Comparison of ENCODE assay signal across 9 cellular contexts in the genomic region with DNA sequence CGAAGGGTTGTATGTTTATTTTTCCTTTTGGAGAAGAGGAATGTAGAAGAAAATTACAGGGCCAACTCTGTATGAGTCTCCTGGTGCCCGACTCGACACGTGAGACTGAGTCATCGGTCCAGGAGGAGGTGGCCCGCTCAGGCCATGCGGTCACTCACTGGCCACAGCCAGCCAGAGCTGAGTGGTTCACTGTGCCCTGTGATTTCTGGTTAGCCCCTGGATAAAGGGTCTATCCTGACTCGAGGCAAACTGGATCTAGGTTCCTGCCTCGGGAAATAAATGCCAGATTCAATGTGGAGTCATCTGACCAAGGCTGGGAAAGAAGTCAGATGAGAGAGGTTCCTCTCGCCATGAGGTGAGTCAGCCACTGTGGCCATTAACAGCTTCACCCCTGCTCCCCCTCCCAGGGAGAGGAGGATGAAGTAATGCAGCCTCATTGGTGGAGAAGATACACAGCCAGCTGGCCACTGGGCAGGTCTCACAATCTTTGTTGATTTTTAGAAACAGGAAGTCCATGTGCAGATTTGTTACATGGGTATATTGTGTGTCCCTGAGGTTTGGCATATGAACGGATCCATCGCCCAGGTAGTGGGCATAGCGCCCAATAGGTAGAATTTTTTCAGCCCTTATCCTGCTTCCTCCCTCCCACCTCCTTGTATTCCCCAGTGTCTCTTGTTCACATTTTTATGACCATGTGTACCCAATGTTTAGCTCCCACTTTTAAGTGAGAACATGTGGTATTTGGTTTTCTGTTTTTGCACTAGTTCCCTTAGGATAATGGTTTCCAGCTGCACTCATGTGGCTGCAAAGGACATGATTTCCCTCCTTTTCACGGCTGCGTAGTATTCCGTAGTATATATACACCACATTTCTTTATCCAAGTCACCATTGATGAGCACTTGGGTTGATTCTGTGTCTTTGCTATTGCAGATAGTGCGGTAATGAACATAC. TPM values are rescaled to one million over a fixed set of nuclear protein-coding genes. Genes with fewer than 3 reads are reported as not detected.
A peak's percentile ranks its signal among the peaks of the same experiment; 100 is the strongest.
DNase-seq lines count a peak whose midpoint lies in the region; FAIRE-seq and TF ChIP-seq lines count a peak whose summit lies in the region.
"Had no signal": no experiment of that assay in that cellular context is flagged by ENCODE, and none has a peak within 500 bp of the region (broad histone marks: within the 10 kb centered on the region; RNA-seq: fewer than 3 reads in every experiment).

No MANE protein-coding gene starts in this region.

- H3K4me1 Mint-ChIP-seq in CD8-positive, alpha-beta memory T cell: peaks cover 0 to 3% (median 0%) of the 10 kb centered on the region in 3 donors

- POLR2A ChIA-PET in endothelial cell of umbilical vein (lab: Charles Lee): interaction anchor here (0.6 to 1.3 kb wide), 2 partner anchors 72 to 270 kb away, joined by 3 to 4 read pairs; no protein-coding TSS in a partner anchor
- POLR2A ChIA-PET in CD8-positive, alpha-beta memory T cell (lab: Charles Lee): no interaction called here

- peak overlapping the region; percentile 13 for H3K4me2 ChIP-seq in endothelial cell of umbilical vein (ENCODE audit: insufficient read depth, low read length)

- H3K9me3 ChIP-seq in endothelial cell of umbilical vein (replicated peaks; ENCODE audit: control insufficient read depth, insufficient read depth, low read length) (no peaks in the 10 kb centered on the region), neutrophil (no peaks in the 10 kb centered on the region)
- no peaks in the 10 kb centered on the region for H3K9me3 ChIP-seq in CD8-positive, alpha-beta memory T cell (ENCODE audit: low read length)

- H3K9me1 ChIP-seq in endothelial cell of umbilical vein (replicated peaks; ENCODE audit: control insufficient read depth, extremely low read depth, insufficient read depth, low read length): no peaks in the 10 kb centered on the region

- TSS peak; percentile 92 for BruUV-seq in endothelial cell of umbilical vein (replicated peaks; lab: Mats Ljungman, UMichigan)

- no peaks in the 10 kb centered on the region for H3K79me2 ChIP-seq in endothelial cell of umbilical vein (ENCODE audit: control insufficient read depth, insufficient read depth, low read length)

- no peaks in the 10 kb centered on the region for H4K20me1 ChIP-seq in endothelial cell of umbilical vein (replicated peaks; ENCODE audit: control insufficient read depth, extremely low read depth, insufficient read depth, low read length)

- H3K4me1 ChIP-seq in endothelial cell of umbilical vein (ENCODE audit: control insufficient read depth, extremely low read depth, insufficient read depth, low read length): peaks cover 22% of the 10 kb centered on the region
- H3K4me1 ChIP-seq in neutrophil (ENCODE audit: control insufficient read depth in 1 of 2, insufficient read depth in 1 of 2, low read depth in 1 of 2, low read length in 1 of 2): peaks cover 37 to 42% of the 10 kb centered on the region in 2 experiments
- peaks cover 5% of the 10 kb centered on the region for H3K4me1 ChIP-seq in CD8-positive, alpha-beta memory T cell (ENCODE audit: insufficient read depth, low read length)

- no peak overlapping the region for H3K4me3 ChIP-seq in endothelial cell of umbilical vein (replicated peaks in 1 of 3; ENCODE audit: insufficient read depth in 1 of 3, low read depth in 1 of 3, low read length in 3 of 3)
- H3K4me3 ChIP-seq in neutrophil (ENCODE audit: low read depth in 1 of 2, low read length in 1 of 2): no peak overlapping the region
- H3K4me3 ChIP-seq in CD8-positive, alpha-beta memory T cell (ENCODE audit: low read length): no peak overlapping the region

- intact Hi-C loops in endothelial cell of umbilical vein (cut with micrococcal nuclease): loop anchor here (1.0 to 2.0 kb wide), 4 partner anchors 20 to 72 kb away; partner anchors contain the start of genes TIMP2 and USP36

- H3K27ac ChIP-seq in endothelial cell of umbilical vein (ENCODE audit: insufficient read depth, low read depth, low read length) (peak overlapping the region; percentile 93), neutrophil (peak overlapping the region; percentile 57)
- H3K27ac ChIP-seq in CD8-positive, alpha-beta memory T cell (ENCODE audit: low read depth, low read length): no peak overlapping the region

- no peak overlapping the region for H3K27ac Mint-ChIP-seq in CD8-positive, alpha-beta memory T cell

- FAIRE-seq in endothelial cell of umbilical vein (lab: Jason Lieb, UNC): peak; percentile 95

- H3K9me3 Mint-ChIP-seq in CD8-positive, alpha-beta memory T cell: no peaks in the 10 kb centered on the region

- H3K36me3 ChIP-seq in endothelial cell of umbilical vein (ENCODE audit: control insufficient read depth in 2 of 2, extremely low read depth in 1 of 2, insufficient read depth in 2 of 2, low read length in 2 of 2) (peaks cover 0 to 8% of the 10 kb centered on the region in 2 experiments), neutrophil (peaks cover 53% of the 10 kb centered on the region)
- H3K36me3 ChIP-seq in CD8-positive, alpha-beta memory T cell (ENCODE audit: insufficient read depth, low read length): no peaks in the 10 kb centered on the region

- H3K36me3 Mint-ChIP-seq in CD8-positive, alpha-beta memory T cell: no peaks in the 10 kb centered on the region

- peak overlapping the region; percentile 43 for H2AFZ ChIP-seq in endothelial cell of umbilical vein (ENCODE audit: low read depth, low read length)

- H3K27me3 Mint-ChIP-seq in CD8-positive, alpha-beta memory T cell: peaks cover 15 to 16% of the 10 kb centered on the region in 2 donors

- no peak overlapping the region for H3K4me3 Mint-ChIP-seq in CD8-positive, alpha-beta memory T cell

- CTCF ChIA-PET in endothelial cell of umbilical vein (lab: Charles Lee): interaction anchor here (0.6 to 2.2 kb wide), 5 partner anchors 9 to 112 kb away, joined by 3 to 12 read pairs (median 3); no protein-coding TSS in a partner anchor
- CTCF ChIA-PET in CD8-positive, alpha-beta memory T cell (lab: Charles Lee): interaction anchor here (1.3 kb wide), 1 partner anchor 108 kb away, joined by 3 read pairs; no protein-coding TSS in a partner anchor

- DNase-seq in AG20443 (ENCODE audit: low spot score) (peak; percentile 91), OCI-M1 (lab: John Stamatoyannopoulos, UW) (peak; percentile 74), endothelial cell of umbilical vein (ENCODE audit: low read depth, low spot score) (peak; percentile 95), GM19240 (ENCODE audit: insufficient read length, low spot score) (no peak), DMS114 treated with DMSO at 0.1 percent for 48 hours (lab: John Stamatoyannopoulos, UW; ENCODE audit: unreplicated experiment) (no peak)
- DNase-seq in CD8-positive, alpha-beta memory T cell: no peak
- DNase-seq in activated CD4-positive, alpha-beta T cell treated with anti-CD3 and anti-CD28 coated beads, Interleukin-2, amount 50 U/mL, for 48 hours: no peak
- DNase-seq: T-helper 9 cell had no signal

- H3K9ac ChIP-seq in endothelial cell of umbilical vein (replicated peaks; ENCODE audit: extremely low read depth, insufficient read depth, low read length): peak overlapping the region; percentile 72

- TF ChIP-seq POLR2A in endothelial cell of umbilical vein (IDR thresholded peaks at IDR 0.05; ENCODE audit: low read depth, low read length): peak; percentile 58

- dilution Hi-C loops in endothelial cell of umbilical vein (cut with MboI; ENCODE audit: extremely low pct_ligation_motif_present, low sequenced_read_pairs): no loop called here

- TF ChIP-seq CTCF in endothelial cell of umbilical vein (IDR thresholded peaks at IDR 0.05; ENCODE audit: extremely low read depth in 1 of 2, insufficient read depth in 1 of 2, low read depth in 1 of 2, low read length in 2 of 2) (no peak), neutrophil (IDR thresholded peaks at IDR 0.05) (no peak)

- H3K27me3 ChIP-seq in endothelial cell of umbilical vein (ENCODE audit: control insufficient read depth in 2 of 2, insufficient read depth in 2 of 2, low read length in 2 of 2) (no peaks in the 10 kb centered on the region), neutrophil (no peaks in the 10 kb centered on the region)
- no peaks in the 10 kb centered on the region for H3K27me3 ChIP-seq in CD8-positive, alpha-beta memory T cell (ENCODE audit: insufficient read depth, low read length, poor library complexity, severe bottlenecking)

TF ChIP-seq in endothelial cell of umbilical vein, 7 proteins besides CTCF, POLR2A, EP300 and RAD21 (continues in another document):
- TF ChIP-seq GATA2 (IDR thresholded peaks at IDR 0.05; ENCODE audit: insufficient read depth, insufficient read length, low read depth, low read length) (no peak), MAX (IDR thresholded peaks at IDR 0.05; ENCODE audit: insufficient read depth, insufficient read length) (peak; percentile 75), MYC (IDR thresholded peaks at IDR 0.05; ENCODE audit: low read depth, low read length) (peak; percentile 99), FOS (IDR thresholded peaks at IDR 0.05; ENCODE audit: borderline replicate concordance, insufficient read depth, low read length) (peak; percentile 82), POLR2AphosphoS5 (IDR thresholded peaks at IDR 0.05; ENCODE audit: insufficient read depth, low read depth, low read length) (peak; percentile 81)

RNA-seq across cellular contexts. Expression of gene USP36, which starts 21.7 kb away (rescaled TPM):
- total RNA-seq in endothelial cell of umbilical vein: 46.6 and 49.8 TPM in 2 replicates
- 20.6 and 29.8 TPM in 2 replicates for polyA plus RNA-seq in endothelial cell of umbilical vein
- polyA plus RNA-seq in endothelial cell of umbilical vein (2011; cell fraction: cytosol; rRNA removed): 16.2 TPM in 2 replicates
- 99.4 and 100 TPM in 2 replicates for polyA plus RNA-seq in endothelial cell of umbilical vein (2011; cell fraction: nucleus; rRNA removed)
- polyA plus RNA-seq in endothelial cell of umbilical vein (2012): 37.7 and 49.1 TPM in 2 replicates
- 35.2 and 39.6 TPM in 2 replicates for polyA minus RNA-seq in endothelial cell of umbilical vein
- 23.9 TPM for polyA minus RNA-seq in endothelial cell of umbilical vein (2011; cell fraction: cytosol; rRNA and poly(A)+ RNA removed)
- polyA minus RNA-seq in endothelial cell of umbilical vein (2011; cell fraction: nucleus; rRNA and poly(A)+ RNA removed): 41.5 and 45.4 TPM in 2 replicates
- 100 to 1,000 TPM; 118 to 122 TPM for total RNA-seq in CD8-positive, alpha-beta memory T cell
- polyA plus RNA-seq in CD8-positive, alpha-beta memory T cell: 43.2 TPM

RNA-seq across cellular contexts. Expression of gene CEP295NL, which starts 40.7 kb away (rescaled TPM):
- total RNA-seq in endothelial cell of umbilical vein: 3.6 and 8.3 TPM in 2 replicates
- polyA plus RNA-seq in endothelial cell of umbilical vein: 0.10 and 0.13 TPM in 2 replicates
- 0.04 and 0.06 TPM in 2 replicates for polyA plus RNA-seq in endothelial cell of umbilical vein (2011; cell fraction: cytosol; rRNA removed)
- polyA plus RNA-seq in endothelial cell of umbilical vein (2011; cell fraction: nucleus; rRNA removed): 2.2 and 2.6 TPM in 2 replicates
- 0.38 and 0.40 TPM in 2 replicates for polyA plus RNA-seq in endothelial cell of umbilical vein (2012)
- 2.8 and 4.8 TPM in 2 replicates for polyA minus RNA-seq in endothelial cell of umbilical vein
- polyA minus RNA-seq in endothelial cell of umbilical vein (2011; cell fraction: cytosol; rRNA and poly(A)+ RNA removed): not detected
- 5.3 and 16.9 TPM in 2 replicates for polyA minus RNA-seq in endothelial cell of umbilical vein (2011; cell fraction: nucleus; rRNA and poly(A)+ RNA removed)
- not detected for total RNA-seq in CD8-positive, alpha-beta memory T cell
- not detected for polyA plus RNA-seq in CD8-positive, alpha-beta memory T cell

Comparison
In these comparisons a context has a peak if more than half of its experiments do, and no peak if none do; other contexts are left out.
1. DNase-seq: peak in AG20443 (single experiment), OCI-M1 (single experiment) and endothelial cell of umbilical vein (single experiment); none in GM19240 (single experiment), CD8-positive, alpha-beta memory T cell (0 of 5), activated CD4-positive, alpha-beta T cell treated with anti-CD3 and anti-CD28 coated beads, Interleukin-2, amount 50 U/mL, for 48 hours (0 of 2) and DMS114 treated with DMSO at 0.1 percent for 48 hours (single experiment).